15 cellular contexts compared by ENCODE assay signal in the genomic region with DNA sequence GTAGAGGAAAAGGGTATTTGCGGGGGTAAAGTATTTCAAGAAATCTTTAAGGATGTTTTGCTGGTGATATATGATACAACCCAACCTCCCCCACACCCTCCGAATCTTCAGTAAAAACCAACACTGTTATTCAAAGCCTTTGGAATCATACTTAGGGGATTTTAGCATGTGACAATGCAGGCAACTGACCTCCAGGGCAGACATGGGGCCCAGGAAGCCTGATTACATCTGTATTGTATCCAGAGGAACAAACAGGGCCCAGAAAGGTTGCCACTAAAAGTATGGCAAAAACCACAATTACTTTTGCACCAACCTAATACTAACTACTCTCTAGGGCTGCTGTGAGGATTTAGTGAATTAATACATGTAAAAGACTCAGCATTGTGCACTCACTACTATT. TPM values are rescaled to one million over a fixed set of nuclear protein-coding genes. Genes with fewer than 3 reads are reported as not detected.
DNase-seq lines count a peak whose midpoint lies in the region; ATAC-seq and TF ChIP-seq lines count a peak whose summit lies in the region.
"Had no signal": no experiment of that assay in that cellular context is flagged by ENCODE, and none has a peak within 500 bp of the region (broad histone marks: within the 10 kb centered on the region; RNA-seq: fewer than 3 reads in every experiment).

No MANE protein-coding gene starts in this region.

- no peaks in the 10 kb centered on the region for H3K9me3 ChIP-seq in H9 (ENCODE audit: control insufficient read depth, low read depth, low read length)
- H3K9me3 ChIP-seq in skeletal muscle satellite cell (replicated peaks; ENCODE audit: low read length), result peaks cover 6% of the 10 kb centered on the region
- H3K9me3 ChIP-seq in CD8-positive, alpha-beta memory T cell (ENCODE audit: low read length), result no peaks in the 10 kb centered on the region
- H3K9me3 ChIP-seq: Peyer's patch had no signal

- DNase-seq in H9 (no peak), SK-MEL-5 (ENCODE audit: low read depth, low spot score) (peak; percentile 50), hepatic stellate cell (ENCODE audit: low spot score) (peak; percentile 8), NCI-H226 (no peak), dermis blood vessel endothelial cell (no peak)
- no peak for DNase-seq in stimulated activated naive B cell treated with anti-CD40 and anti-IgM and Interleukin-4, amounts not matched to agents 10 μg/mL and 1 μg/mL and 100 μg/mL, for 72 hours
- DNase-seq in CD8-positive, alpha-beta memory T cell, result no peak
- DNase-seq: CD8-positive, alpha-beta T cell; NCI-H446 treated with DMSO at 0.1 percent for 48 hours; occipital lobe; Peyer's patch had no signal

- no peaks in the 10 kb centered on the region for H3K79me2 ChIP-seq in H9 (ENCODE audit: insufficient read depth, low read length)

- H3K9ac ChIP-seq in H9 (ENCODE audit: extremely low read depth, insufficient read length, low read length) (no peak overlapping the region), skeletal muscle satellite cell (ENCODE audit: low read depth, low read length) (peak overlapping the region; percentile 73)

- in situ Hi-C loops in SK-MEL-5 (cut with HindIII; ENCODE audit: low pct_unique_long_range_greater_than_20kb, low sequenced_read_pairs), result no loop called here

- H3K4me3 ChIP-seq in skeletal muscle satellite cell (ENCODE audit: low read length), result peak overlapping the region; percentile 8
- no peak overlapping the region for H3K4me3 ChIP-seq in CD8-positive, alpha-beta memory T cell (ENCODE audit: low read length)
- H3K4me3 ChIP-seq: Peyer's patch had no signal

- H3K27me3 ChIP-seq in H9 (ENCODE audit: insufficient read depth, low read length) (no peaks in the 10 kb centered on the region), skeletal muscle satellite cell (ENCODE audit: control insufficient read depth, insufficient read depth, low read length) (no peaks in the 10 kb centered on the region)
- no peaks in the 10 kb centered on the region for H3K27me3 ChIP-seq in CD8-positive, alpha-beta memory T cell (ENCODE audit: insufficient read depth, low read length, poor library complexity, severe bottlenecking)
- H3K27me3 ChIP-seq: Peyer's patch had no signal

- ATAC-seq in stimulated activated naive B cell treated with anti-CD40 and anti-IgM and Interleukin-4, amounts not matched to agents 10 μg/mL and 1 μg/mL and 100 μg/mL, for 72 hours (replicated peaks), result no peak
- ATAC-seq: CD8-positive, alpha-beta T cell; stimulated activated memory B cell treated with anti-CD40 and anti-IgM and Interleukin-4, amounts not matched to agents 10 μg/mL and 1 μg/mL and 100 μg/mL, for 72 hours had no signal

- H3K36me3 ChIP-seq in skeletal muscle satellite cell (ENCODE audit: insufficient read depth, low read length), result no peaks in the 10 kb centered on the region
- H3K36me3 ChIP-seq in CD8-positive, alpha-beta memory T cell (ENCODE audit: insufficient read depth, low read length), result no peaks in the 10 kb centered on the region
- H3K36me3 ChIP-seq: Peyer's patch had no signal

- no peak overlapping the region for H4K8ac ChIP-seq in H9 (replicated peaks; ENCODE audit: insufficient read length, low read depth, low read length)

- H3K27me3 Mint-ChIP-seq in H9 (ENCODE audit: low read depth), result no peaks in the 10 kb centered on the region
- no peaks in the 10 kb centered on the region for H3K27me3 Mint-ChIP-seq in stimulated activated naive B cell treated with anti-CD40 and anti-IgM and Interleukin-4, amounts not matched to agents 10 μg/mL and 1 μg/mL and 100 μg/mL, for 72 hours
- H3K27me3 Mint-ChIP-seq in CD8-positive, alpha-beta memory T cell, result no peaks in the 10 kb centered on the region
- H3K27me3 Mint-ChIP-seq: activated naive CD4-positive, alpha-beta T cell treated with anti-CD3 and anti-CD28 coated beads, Interleukin-2, amount 50 U/mL, for 24 hours; stimulated activated memory B cell treated with anti-CD40 and anti-IgM and Interleukin-4, amounts not matched to agents 10 μg/mL and 1 μg/mL and 100 μg/mL, for 72 hours had no signal

- no peak overlapping the region for H3T11ph ChIP-seq in H9 (ENCODE audit: low read length)

- no peak overlapping the region for H3K18ac ChIP-seq in H9 (ENCODE audit: insufficient read length, low read depth, low read length)

- no peak overlapping the region for H3K4me2 ChIP-seq in H9 (ENCODE audit: insufficient read depth, insufficient read length, low read length)
- peak overlapping the region; percentile 73 for H3K4me2 ChIP-seq in skeletal muscle satellite cell (ENCODE audit: low read length)

- no peak overlapping the region for H3K4me3 Mint-ChIP-seq in H9
- H3K4me3 Mint-ChIP-seq in stimulated activated naive B cell treated with anti-CD40 and anti-IgM and Interleukin-4, amounts not matched to agents 10 μg/mL and 1 μg/mL and 100 μg/mL, for 72 hours, result no peak overlapping the region
- no peak overlapping the region for H3K4me3 Mint-ChIP-seq in CD8-positive, alpha-beta memory T cell
- H3K4me3 Mint-ChIP-seq: activated naive CD4-positive, alpha-beta T cell treated with anti-CD3 and anti-CD28 coated beads, Interleukin-2, amount 50 U/mL, for 24 hours; CD8-positive, alpha-beta T cell; stimulated activated memory B cell treated with anti-CD40 and anti-IgM and Interleukin-4, amounts not matched to agents 10 μg/mL and 1 μg/mL and 100 μg/mL, for 72 hours had no signal

- peak overlapping the region; percentile 23 for H2BK120ac ChIP-seq in H9 (ENCODE audit: low read depth, low read length, poor library complexity, severe bottlenecking)

- no peaks in the 10 kb centered on the region for H4K20me1 ChIP-seq in H9 (ENCODE audit: control insufficient read depth, insufficient read depth, insufficient read length)

- no peak overlapping the region for H3K4ac ChIP-seq in H9 (ENCODE audit: low read depth, low read length)

- H2BK15ac ChIP-seq in H9 (ENCODE audit: low read depth, low read length), result no peak overlapping the region

- H3K23ac ChIP-seq in H9 (ENCODE audit: insufficient read length, low read depth, low read length), result no peak overlapping the region

- H2AK5ac ChIP-seq in H9 (ENCODE audit: insufficient read length, low read length), result no peak overlapping the region

- TF ChIP-seq CTCF in H9 (conservative IDR thresholded peaks at IDR 0.05), result no peak

- no peak overlapping the region for H4K5ac ChIP-seq in H9 (ENCODE audit: insufficient read length, low read depth, low read length)

- H3K9me3 Mint-ChIP-seq in H9, result no peaks in the 10 kb centered on the region; a peak in 1 of 5 replicates
- H3K9me3 Mint-ChIP-seq in stimulated activated naive B cell treated with anti-CD40 and anti-IgM and Interleukin-4, amounts not matched to agents 10 μg/mL and 1 μg/mL and 100 μg/mL, for 72 hours, result no peaks in the 10 kb centered on the region
- no peaks in the 10 kb centered on the region for H3K9me3 Mint-ChIP-seq in CD8-positive, alpha-beta memory T cell
- H3K9me3 Mint-ChIP-seq: activated naive CD4-positive, alpha-beta T cell treated with anti-CD3 and anti-CD28 coated beads, Interleukin-2, amount 50 U/mL, for 24 hours; CD8-positive, alpha-beta T cell; stimulated activated memory B cell treated with anti-CD40 and anti-IgM and Interleukin-4, amounts not matched to agents 10 μg/mL and 1 μg/mL and 100 μg/mL, for 72 hours had no signal

- no peaks in the 10 kb centered on the region for H3K79me1 ChIP-seq in H9 (ENCODE audit: insufficient read depth, low read depth, low read length, poor library complexity, severe bottlenecking)

- H2BK12ac ChIP-seq in H9 (ENCODE audit: insufficient read length, low read depth, low read length), result no peak overlapping the region

- WGBS in H9 (ENCODE audit: extremely low coverage, insufficient read length, low lambda C conversion rate), result 100% methylated on average over 1 of the region's 2 CpGs

- POLR2A ChIA-PET in CD8-positive, alpha-beta memory T cell (lab: Charles Lee), result no interaction called here

- H4K91ac ChIP-seq in H9 (ENCODE audit: insufficient read length, low read depth, low read length), result no peak overlapping the region

- H2AFZ ChIP-seq in H9 (ENCODE audit: low read length), result no peak overlapping the region

- no peak overlapping the region for H2BK5ac ChIP-seq in H9 (ENCODE audit: insufficient read length, low read length)

- H3K4me1 Mint-ChIP-seq in H9, result peaks cover 10 to 11% of the 10 kb centered on the region in 2 experiments
- no peaks in the 10 kb centered on the region for H3K4me1 Mint-ChIP-seq in stimulated activated naive B cell treated with anti-CD40 and anti-IgM and Interleukin-4, amounts not matched to agents 10 μg/mL and 1 μg/mL and 100 μg/mL, for 72 hours
- no peaks in the 10 kb centered on the region for H3K4me1 Mint-ChIP-seq in CD8-positive, alpha-beta memory T cell
- H3K4me1 Mint-ChIP-seq: activated naive CD4-positive, alpha-beta T cell treated with anti-CD3 and anti-CD28 coated beads, Interleukin-2, amount 50 U/mL, for 24 hours; stimulated activated memory B cell treated with anti-CD40 and anti-IgM and Interleukin-4, amounts not matched to agents 10 μg/mL and 1 μg/mL and 100 μg/mL, for 72 hours had no signal

- no peak overlapping the region for H3K56ac ChIP-seq in H9 (ENCODE audit: insufficient read length, low read depth, low read length)

- H3K27ac ChIP-seq in H9 (ENCODE audit: insufficient read length, low read depth, low read length), result no peak overlapping the region
- no peak overlapping the region for H3K27ac ChIP-seq in CD8-positive, alpha-beta memory T cell (ENCODE audit: low read depth, low read length)
- H3K27ac ChIP-seq: HL-60, Peyer's patch had no signal

- no peaks in the 10 kb centered on the region for H3K23me2 ChIP-seq in H9 (ENCODE audit: insufficient read length, low read depth, low read length, poor library complexity, severe bottlenecking)

- H2BK20ac ChIP-seq in H9 (ENCODE audit: low read depth, low read length, poor library complexity, severe bottlenecking), result no peak overlapping the region

- no peak overlapping the region for H3K14ac ChIP-seq in H9 (ENCODE audit: insufficient read depth, low read length)

- H3K4me1 ChIP-seq in H9 (ENCODE audit: insufficient read depth, low read length), result no peaks in the 10 kb centered on the region; the same call in 1 of the 2 replicates
- peaks cover 48% of the 10 kb centered on the region for H3K4me1 ChIP-seq in skeletal muscle satellite cell (ENCODE audit: control insufficient read depth, insufficient read depth, low read length)
- H3K4me1 ChIP-seq in CD8-positive, alpha-beta memory T cell (ENCODE audit: insufficient read depth, low read length), result no peaks in the 10 kb centered on the region

- CTCF ChIA-PET in CD8-positive, alpha-beta memory T cell (lab: Charles Lee), result no interaction called here

- H3K27ac Mint-ChIP-seq in H9, result peak overlapping the region in 2 of 3 experiments; percentile 37 to 58; a peak in 3 of 7 replicates
- no peak overlapping the region for H3K27ac Mint-ChIP-seq in stimulated activated naive B cell treated with anti-CD40 and anti-IgM and Interleukin-4, amounts not matched to agents 10 μg/mL and 1 μg/mL and 100 μg/mL, for 72 hours
- no peak overlapping the region for H3K27ac Mint-ChIP-seq in CD8-positive, alpha-beta memory T cell
- H3K27ac Mint-ChIP-seq: activated naive CD4-positive, alpha-beta T cell treated with anti-CD3 and anti-CD28 coated beads, Interleukin-2, amount 50 U/mL, for 24 hours; CD8-positive, alpha-beta T cell; stimulated activated memory B cell treated with anti-CD40 and anti-IgM and Interleukin-4, amounts not matched to agents 10 μg/mL and 1 μg/mL and 100 μg/mL, for 72 hours had no signal

- H3K36me3 Mint-ChIP-seq in H9 (ENCODE audit: insufficient read depth in 1 of 3, low read depth in 3 of 3), result no peaks in the 10 kb centered on the region
- H3K36me3 Mint-ChIP-seq in stimulated activated naive B cell treated with anti-CD40 and anti-IgM and Interleukin-4, amounts not matched to agents 10 μg/mL and 1 μg/mL and 100 μg/mL, for 72 hours, result no peaks in the 10 kb centered on the region
- H3K36me3 Mint-ChIP-seq in CD8-positive, alpha-beta memory T cell, result peaks cover 0 to 2% (median 0%) of the 10 kb centered on the region in 3 donors
- H3K36me3 Mint-ChIP-seq: activated naive CD4-positive, alpha-beta T cell treated with anti-CD3 and anti-CD28 coated beads, Interleukin-2, amount 50 U/mL, for 24 hours; CD8-positive, alpha-beta T cell; stimulated activated memory B cell treated with anti-CD40 and anti-IgM and Interleukin-4, amounts not matched to agents 10 μg/mL and 1 μg/mL and 100 μg/mL, for 72 hours had no signal

RNA-seq across cellular contexts. Expression of gene CNN3, which starts 43.9 kb away (rescaled TPM):
- total RNA-seq in H9 (2021), result 265 and 279 TPM in 2 replicates
- total RNA-seq in SK-MEL-5 (2014; rRNA removed; shearing (Covaris generic)), result 87.8 and 92.9 TPM in 2 replicates
- 91.5 and 104 TPM in 2 replicates for polyA plus RNA-seq in SK-MEL-5 (2015; cell fraction: cytosol; rRNA removed)
- 41.0 and 50.0 TPM in 2 replicates for polyA plus RNA-seq in SK-MEL-5 (2015; cell fraction: nucleus; rRNA removed)
- total RNA-seq in skeletal muscle satellite cell (2012; rRNA removed), result 103 and 111 TPM in 2 replicates
- total RNA-seq in dermis blood vessel endothelial cell, result 578 and 589 TPM in 2 replicates
- total RNA-seq in CD8-positive, alpha-beta memory T cell, result 1 to 10 TPM; 1.6 to 2.3 TPM
- polyA plus RNA-seq in CD8-positive, alpha-beta memory T cell, result 2.8 TPM

Comparison
In these comparisons a context has a peak if more than half of its experiments do, and no peak if none do; other contexts are left out.
1. DNase-seq: peak in SK-MEL-5 (single experiment) and hepatic stellate cell (single experiment); none in H9 (single experiment), NCI-H226 (single experiment), stimulated activated naive B cell treated with anti-CD40 and anti-IgM and Interleukin-4, amounts not matched to agents 10 μg/mL and 1 μg/mL and 100 μg/mL, for 72 hours (single experiment), dermis blood vessel endothelial cell (single experiment) and CD8-positive, alpha-beta memory T cell (0 of 5).
2. H3K27ac Mint-ChIP-seq: peak in H9 (2 of 3); none in stimulated activated naive B cell treated with anti-CD40 and anti-IgM and Interleukin-4, amounts not matched to agents 10 μg/mL and 1 μg/mL and 100 μg/mL, for 72 hours (single experiment) and CD8-positive, alpha-beta memory T cell (0 of 8).
3. RNA of gene CNN3, which starts 43.9 kb away (total RNA-seq): 578 to 589 TPM in dermis blood vessel endothelial cell, 265 to 279 TPM in H9 and 87.8 to 92.9 TPM in SK-MEL-5; 1.6 to 2.3 TPM in CD8-positive, alpha-beta memory T cell; every median in the first group is over 10 times any median in the second.